ENCODE assay signal across 1 cellular context in genomic region chr6:106446983-106447382, GRCh38.
TF ChIP-seq lines count a peak whose summit lies in the region.

No MANE protein-coding gene starts in this region.

TF ChIP-seq in HepG2, 621 proteins besides CTCF, POLR2A, EP300 and RAD21 (continued from another document):
- TF ChIP-seq ATF7 (IDR thresholded peaks at IDR 0.05): no peak
- TF ChIP-seq ATF7 (CRISPR knock-in tag; IDR thresholded peaks at IDR 0.05): no peak
TF ChIP-seq in HepG2: peak in this region for 0.
